Comparison of ENCODE assay signal across 8 cellular contexts in the genomic region with DNA sequence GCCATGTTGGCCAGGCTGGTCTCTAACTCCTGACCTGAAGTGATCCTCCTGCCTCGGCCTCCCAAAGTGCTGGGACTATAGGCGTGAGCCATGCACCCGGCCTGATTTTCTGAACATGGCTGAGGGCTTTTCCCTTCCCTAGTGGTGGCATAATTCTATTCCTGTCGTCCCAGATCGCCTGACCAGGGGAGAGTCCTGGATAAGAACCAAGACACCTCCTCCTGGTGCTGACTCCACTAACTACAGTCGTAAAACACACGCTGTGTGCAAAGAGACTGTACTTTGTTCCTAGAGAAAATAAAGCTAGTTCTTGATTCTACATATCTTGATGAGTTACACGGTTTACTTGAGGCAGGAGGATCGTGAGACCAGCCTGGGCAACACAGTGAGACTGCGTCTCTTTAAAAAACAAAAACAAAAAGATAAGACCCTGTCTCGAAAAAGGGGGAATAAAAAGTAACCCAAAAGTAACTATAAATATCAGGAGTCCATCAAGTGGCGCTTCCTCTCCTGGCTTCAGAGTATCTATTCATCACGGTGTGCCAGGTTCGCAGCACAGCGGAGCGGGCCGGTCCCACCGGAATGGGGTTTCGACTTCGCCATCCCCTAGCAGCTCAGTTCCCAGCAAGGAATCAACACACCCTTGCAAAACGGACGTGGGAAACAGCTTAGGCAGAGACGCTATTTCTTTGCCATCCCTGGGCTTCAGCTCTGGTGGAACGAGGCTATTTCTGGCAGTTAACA.
DNase-seq lines count a peak whose midpoint lies in the region; ATAC-seq, FAIRE-seq and TF ChIP-seq lines count a peak whose summit lies in the region.

No MANE protein-coding gene starts in this region.

- H3K27ac ChIP-seq in KOPT-K1 (ENCODE audit: low read depth, low read length, poor library complexity, severe bottlenecking) = peak overlapping the region; percentile 79
- no peak overlapping the region for H3K27ac ChIP-seq in iPS-18a (ENCODE audit: low read length)

- no peaks in the 10 kb centered on the region for H3K9me3 ChIP-seq in KOPT-K1 (ENCODE audit: insufficient read depth, low read length, poor library complexity, severe bottlenecking)
- H3K9me3 ChIP-seq in adipocyte (ENCODE audit: control insufficient read depth, low read length) = no peaks in the 10 kb centered on the region
- H3K9me3 ChIP-seq in iPS-18a (ENCODE audit: control insufficient read depth, low read depth, low read length) = no peaks in the 10 kb centered on the region

- no peaks in the 10 kb centered on the region for H3K9me3 Mint-ChIP-seq in stimulated activated naive B cell treated with anti-CD40 and anti-IgM and Interleukin-4, amounts not matched to agents 10 μg/mL and 1 μg/mL and 100 μg/mL, for 72 hours

- peak overlapping the region; percentile 87 to 94 for H3K4me3 Mint-ChIP-seq in stimulated activated naive B cell treated with anti-CD40 and anti-IgM and Interleukin-4, amounts not matched to agents 10 μg/mL and 1 μg/mL and 100 μg/mL, for 72 hours

- H3K36me3 Mint-ChIP-seq in stimulated activated naive B cell treated with anti-CD40 and anti-IgM and Interleukin-4, amounts not matched to agents 10 μg/mL and 1 μg/mL and 100 μg/mL, for 72 hours = peaks cover 22 to 34% of the 10 kb centered on the region in 2 donors

- H3K9ac ChIP-seq in adipocyte (ENCODE audit: low read length) (peak overlapping the region; percentile 94), iPS-18a (ENCODE audit: low read length) (peak overlapping the region; percentile 69)

- no peak for FAIRE-seq in D721Med (lab: Jason Lieb, UNC)

- H3K4me1 ChIP-seq in adipocyte (ENCODE audit: control insufficient read depth, insufficient read depth, low read length) (peaks cover 22% of the 10 kb centered on the region), iPS-18a (ENCODE audit: control insufficient read depth, low read depth, low read length) (peaks cover 4% of the 10 kb centered on the region)

- peak overlapping the region; percentile 87 for H3K4me3 ChIP-seq in adipocyte (ENCODE audit: low read length)
- peak overlapping the region; percentile 65 for H3K4me3 ChIP-seq in iPS-18a (ENCODE audit: low read length)

- no peaks in the 10 kb centered on the region for H3K27me3 ChIP-seq in adipocyte (replicated peaks; ENCODE audit: control insufficient read depth, insufficient read depth, low read length)
- no peaks in the 10 kb centered on the region for H3K27me3 ChIP-seq in iPS-18a (ENCODE audit: control insufficient read depth, insufficient read depth, low read length)

- peaks cover 24 to 52% of the 10 kb centered on the region in 2 donors for H3K4me1 Mint-ChIP-seq in stimulated activated naive B cell treated with anti-CD40 and anti-IgM and Interleukin-4, amounts not matched to agents 10 μg/mL and 1 μg/mL and 100 μg/mL, for 72 hours

- H3K27ac Mint-ChIP-seq in stimulated activated naive B cell treated with anti-CD40 and anti-IgM and Interleukin-4, amounts not matched to agents 10 μg/mL and 1 μg/mL and 100 μg/mL, for 72 hours = peak overlapping the region; percentile 92

- no peak for ATAC-seq in stimulated activated naive B cell treated with anti-CD40 and anti-IgM and Interleukin-4, amounts not matched to agents 10 μg/mL and 1 μg/mL and 100 μg/mL, for 72 hours (replicated peaks)
- ATAC-seq in GM18498 (IDR thresholded peaks at IDR 0.05; ENCODE audit: unreplicated experiment) (no peak), HG02852 (IDR thresholded peaks at IDR 0.05; ENCODE audit: unreplicated experiment) (no peak)

- H3K36me3 ChIP-seq in KOPT-K1 (ENCODE audit: insufficient read depth, low read length) (peaks cover 47% of the 10 kb centered on the region; the same call in 1 of the 2 replicates), adipocyte (ENCODE audit: control insufficient read depth, insufficient read depth, low read length, severe bottlenecking) (peaks cover 26% of the 10 kb centered on the region), iPS-18a (ENCODE audit: control insufficient read depth, low read depth, low read length) (peaks cover 15% of the 10 kb centered on the region)

- TF ChIP-seq CTCF in D721Med (IDR thresholded peaks at IDR 0.05; ENCODE audit: insufficient read depth, missing control alignments) = no peak

- no peaks in the 10 kb centered on the region for H3K27me3 Mint-ChIP-seq in stimulated activated naive B cell treated with anti-CD40 and anti-IgM and Interleukin-4, amounts not matched to agents 10 μg/mL and 1 μg/mL and 100 μg/mL, for 72 hours

- peak; percentile 49 for DNase-seq in GM04503 (ENCODE audit: low read depth)
- DNase-seq in adipocyte (ENCODE audit: low read depth) = peak; percentile 55
- no peak for DNase-seq in stimulated activated naive B cell treated with anti-CD40 and anti-IgM and Interleukin-4, amounts not matched to agents 10 μg/mL and 1 μg/mL and 100 μg/mL, for 72 hours
- no peak for DNase-seq in D721Med (ENCODE audit: insufficient read length, low spot score)

Comparison
In these comparisons a context has a peak if more than half of its experiments do, and no peak if none do; other contexts are left out.
1. DNase-seq: peak in GM04503 (single experiment) and adipocyte (single experiment); none in stimulated activated naive B cell treated with anti-CD40 and anti-IgM and Interleukin-4, amounts not matched to agents 10 μg/mL and 1 μg/mL and 100 μg/mL, for 72 hours (single experiment) and D721Med (single experiment).